Comparison of ENCODE assay signal across 8 cellular contexts in the genomic region with DNA sequence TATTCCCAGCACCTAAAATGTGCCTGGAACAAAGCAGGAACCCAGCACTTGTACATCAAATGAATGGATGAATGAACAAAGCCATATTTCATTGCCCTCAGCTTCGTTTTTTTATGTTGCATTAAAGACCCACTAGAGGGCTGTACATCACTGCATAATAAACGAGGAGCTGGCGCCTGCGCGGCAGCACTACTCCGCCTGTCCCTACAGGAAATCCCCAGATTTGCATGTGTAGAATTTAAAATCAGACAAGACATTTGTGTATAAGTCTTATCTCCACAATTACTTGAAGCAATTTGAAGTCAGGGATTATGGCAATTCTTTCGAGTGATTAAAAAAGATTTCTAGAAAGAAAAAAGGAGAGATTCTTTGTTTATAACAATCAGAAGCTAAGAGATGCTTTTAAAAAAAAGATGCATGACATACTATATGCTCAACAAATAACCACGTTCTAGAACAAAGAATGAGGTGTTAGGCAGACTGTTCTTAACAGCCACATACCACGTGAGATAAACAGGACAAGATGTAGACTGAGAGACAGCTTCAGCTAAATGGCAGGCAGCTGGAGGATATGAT. TPM values are rescaled to one million over a fixed set of nuclear protein-coding genes. Genes with fewer than 3 reads are reported as not detected.
DNase-seq lines count a peak whose midpoint lies in the region; ATAC-seq and TF ChIP-seq lines count a peak whose summit lies in the region.

No MANE protein-coding gene starts in this region.

- peak overlapping the region; percentile 75 for H3K27ac Mint-ChIP-seq in activated CD4-positive, alpha-beta T cell treated with anti-CD3 and anti-CD28 coated beads, Interleukin-2, amount 10 ng/mL, durations not matched to agents 7 days and 5 days

- H3K27ac ChIP-seq in colonic mucosa: no peak overlapping the region

- no peaks in the 10 kb centered on the region for H3K36me3 Mint-ChIP-seq in activated CD4-positive, alpha-beta T cell treated with anti-CD3 and anti-CD28 coated beads, Interleukin-2, amount 10 ng/mL, durations not matched to agents 7 days and 5 days (ENCODE audit: low read depth)

- POLR2A ChIA-PET in activated CD4-positive, alpha-beta T cell treated with anti-CD3 and anti-CD28 coated beads, Interleukin-2, amount 10 ng/mL, durations not matched to agents 7 days and 5 days (lab: Charles Lee): interaction anchor here (1.3 kb wide), 1 partner anchor 355 kb away, joined by 8 read pairs; a partner anchor contains a TSS

- peak; percentile 59 for TF ChIP-seq CTCF in colonic mucosa (IDR thresholded peaks at IDR 0.05)

- no peaks in the 10 kb centered on the region for H3K9me3 ChIP-seq in colonic mucosa

- ATAC-seq in GM19468 (IDR thresholded peaks at IDR 0.05; ENCODE audit: extremely low read depth, unreplicated experiment) (peak; percentile 67), HG03571 (IDR thresholded peaks at IDR 0.05; ENCODE audit: unreplicated experiment) (peak; percentile 84)

- no peaks in the 10 kb centered on the region for H3K27me3 Mint-ChIP-seq in activated CD4-positive, alpha-beta T cell treated with anti-CD3 and anti-CD28 coated beads, Interleukin-2, amount 10 ng/mL, durations not matched to agents 7 days and 5 days

- H3K4me3 Mint-ChIP-seq in activated CD4-positive, alpha-beta T cell treated with anti-CD3 and anti-CD28 coated beads, Interleukin-2, amount 10 ng/mL, durations not matched to agents 7 days and 5 days: no peak overlapping the region

- H3K27me3 ChIP-seq in colonic mucosa: no peaks in the 10 kb centered on the region

- H3K4me1 Mint-ChIP-seq in activated CD4-positive, alpha-beta T cell treated with anti-CD3 and anti-CD28 coated beads, Interleukin-2, amount 10 ng/mL, durations not matched to agents 7 days and 5 days: peaks cover 16% of the 10 kb centered on the region

- CTCF ChIA-PET in activated CD4-positive, alpha-beta T cell treated with anti-CD3 and anti-CD28 coated beads, Interleukin-2, amount 10 ng/mL, durations not matched to agents 7 days and 5 days (lab: Charles Lee): interaction anchor here (0.5 to 4.3 kb wide), 33 partner anchors 10 to 1271 kb away, joined by 3 to 39 read pairs (median 3); a partner anchor contains a TSS

- H3K4me1 ChIP-seq in colonic mucosa: no peaks in the 10 kb centered on the region

- no peaks in the 10 kb centered on the region for H3K9me3 Mint-ChIP-seq in activated CD4-positive, alpha-beta T cell treated with anti-CD3 and anti-CD28 coated beads, Interleukin-2, amount 10 ng/mL, durations not matched to agents 7 days and 5 days

- H3K36me3 ChIP-seq in colonic mucosa: no peaks in the 10 kb centered on the region

- intact Hi-C loops in colonic mucosa (cut with DNase I): loop anchor here (10.0 kb wide), 1 partner anchor 774 kb away; no protein-coding TSS in a partner anchor

- H3K4me3 ChIP-seq in colonic mucosa: no peak overlapping the region

- no peak overlapping the region for H3K9ac ChIP-seq in colonic mucosa (ENCODE audit: low read depth in 2 of 2, low read length in 2 of 2)

- DNase-seq in COLO829 (ENCODE audit: low spot score): peak; percentile 97
- peak; percentile 87 for DNase-seq in NCI-H748 (lab: John Stamatoyannopoulos, UW; ENCODE audit: unreplicated experiment)
- DNase-seq in activated CD4-positive, alpha-beta T cell treated with anti-CD3 and anti-CD28 coated beads, Interleukin-2, amount 10 ng/mL, durations not matched to agents 7 days and 5 days: peak; percentile 82
- peak; percentile 59 for DNase-seq in colonic mucosa
- peak; percentile 89 to 90 for DNase-seq in lung microvascular endothelial cell (ENCODE audit: low read depth in 2 of 2)
- peak; percentile 30 for DNase-seq in stimulated activated CD8-positive, alpha-beta memory T cell treated with anti-CD3 and anti-CD28 coated beads, Interleukin-15, amount 100 ng/mL, for 1 hour (ENCODE audit: low read depth)

RNA-seq across cellular contexts. Expression of a gene that starts 5.4 kb away (rescaled TPM):
- 10 to 100 TPM; 49.0 to 51.9 TPM for total RNA-seq in activated CD4-positive, alpha-beta T cell treated with anti-CD3 and anti-CD28 coated beads, Interleukin-2, amount 10 ng/mL, durations not matched to agents 7 days and 5 days
- total RNA-seq in colonic mucosa (10 to 100 TPM in 1 of 2 donors, 1 to 10 TPM in 1; 9.3 to 31.2 TPM), lung microvascular endothelial cell (2.4 and 9.4 TPM in 2 replicates)

Comparison
In these comparisons a context has a peak if more than half of its experiments do, and no peak if none do; other contexts are left out.
1. DNase-seq: peak in every context shown above with its lines; median percentile 97 in COLO829; 90 in lung microvascular endothelial cell; 87 in NCI-H748; 82 in activated CD4-positive, alpha-beta T cell treated with anti-CD3 and anti-CD28 coated beads, Interleukin-2, amount 10 ng/mL, durations not matched to agents 7 days and 5 days; 59 in colonic mucosa; 30 in stimulated activated CD8-positive, alpha-beta memory T cell treated with anti-CD3 and anti-CD28 coated beads, Interleukin-15, amount 100 ng/mL, for 1 hour.